Comparison of ENCODE assay signal across 9 cellular contexts in the genomic region with DNA sequence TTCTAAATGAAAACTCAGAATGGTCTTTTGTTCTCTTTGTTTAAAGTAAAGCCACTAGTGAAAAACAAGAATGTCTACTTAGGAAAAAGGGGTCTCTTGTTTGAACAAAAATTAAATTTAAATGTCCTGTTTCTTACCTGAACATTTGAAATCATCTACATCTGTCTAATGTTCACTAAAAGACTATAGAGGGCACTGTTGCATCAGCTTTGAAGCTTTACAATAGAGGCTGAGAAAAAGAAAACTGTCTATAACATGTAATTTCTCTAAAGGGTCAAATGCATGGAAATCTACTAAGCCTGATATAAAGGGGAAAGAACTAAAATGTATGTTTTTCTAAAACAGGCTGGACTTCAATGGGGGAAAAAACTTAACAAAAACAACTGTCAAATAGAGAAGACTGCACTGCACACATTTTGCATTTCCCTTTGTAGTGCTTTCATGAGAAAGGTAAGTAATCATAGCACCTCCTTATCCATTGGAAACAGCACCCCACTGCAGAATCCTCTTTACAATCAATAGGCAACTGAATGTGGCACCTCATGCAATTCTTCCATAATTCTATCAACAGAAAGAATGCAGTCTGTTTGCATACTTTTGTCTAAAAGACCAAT. TPM values are rescaled to one million over a fixed set of nuclear protein-coding genes. Genes with fewer than 3 reads are reported as not detected.
DNase-seq lines count a peak whose midpoint lies in the region; ATAC-seq and TF ChIP-seq lines count a peak whose summit lies in the region.
"Had no signal": no experiment of that assay in that cellular context is flagged by ENCODE, and none has a peak within 500 bp of the region (broad histone marks: within the 10 kb centered on the region; RNA-seq: fewer than 3 reads in every experiment).

No MANE protein-coding gene starts in this region.

- intact Hi-C loops in ascending aorta (cut with DNase I), result loop anchor here (5.0 to 10.0 kb wide), 5 partner anchors 215 to 1075 kb away; no protein-coding TSS in a partner anchor

- no peak overlapping the region for H3K4me3 ChIP-seq in GM12864 (ENCODE audit: low read depth, low read length)
- H3K4me3 ChIP-seq in HFF-Myc (replicated peaks; ENCODE audit: low read depth, low read length), result no peak overlapping the region
- H3K4me3 ChIP-seq in ascending aorta, result no peak overlapping the region
- no peak overlapping the region for H3K4me3 ChIP-seq in thoracic aorta

- TF ChIP-seq CTCF in GM12864 (IDR thresholded peaks at IDR 0.05; ENCODE audit: low read depth, low read length, missing control alignments), result peak; percentile 47
- peak; percentile 40 for TF ChIP-seq CTCF in HFF-Myc (IDR thresholded peaks at IDR 0.05; ENCODE audit: low read depth, low read length, missing control alignments)
- TF ChIP-seq CTCF in ascending aorta (IDR thresholded peaks at IDR 0.05), result peak; percentile 51 to 69 (median 59)
- TF ChIP-seq CTCF in thoracic aorta (IDR thresholded peaks at IDR 0.05), result peak; percentile 57

- ATAC-seq in thoracic aorta (ENCODE audit: insufficient number of reproducible peaks, low FRiP score, low read depth), result no peak

- H3K36me3 ChIP-seq in ascending aorta, result no peaks in the 10 kb centered on the region
- no peaks in the 10 kb centered on the region for H3K36me3 ChIP-seq in thoracic aorta

- no peaks in the 10 kb centered on the region for H3K27me3 ChIP-seq in ascending aorta
- no peaks in the 10 kb centered on the region for H3K27me3 ChIP-seq in thoracic aorta (replicated peaks; ENCODE audit: insufficient read depth)

- H3K9me3 ChIP-seq in ascending aorta (no peaks in the 10 kb centered on the region), thoracic aorta (no peaks in the 10 kb centered on the region)

- H3K4me1 ChIP-seq in ascending aorta (no peaks in the 10 kb centered on the region), thoracic aorta (ENCODE audit: control insufficient read depth in 1 of 2, low read depth in 2 of 2) (peaks cover 8 to 24% of the 10 kb centered on the region in 2 donors)

- DNase-seq in GM12864 (ENCODE audit: low read depth) (no peak), HFF-Myc (ENCODE audit: extremely low read depth, low read depth) (peak; percentile 55), NCI-H1694 (lab: John Stamatoyannopoulos, UW) (peak; percentile 6), ascending aorta (ENCODE audit: low spot score in 2 of 2) (no peak), iris pigment epithelial cell (ENCODE audit: low read depth) (peak; percentile 59), thoracic aorta (ENCODE audit: low spot score) (no peak), T-helper 9 cell (no peak)
- DNase-seq in activated effector memory CD4-positive, alpha-beta T cell treated with anti-CD3 and anti-CD28 coated beads, Interleukin-2, amount 50 U/mL, for 16 hours, result no peak
- DNase-seq: activated T-cell treated with anti-CD3 and anti-CD28 coated beads, Interleukin-2, amount 50 U/mL, for 72 hours had no signal

- H3K27ac ChIP-seq in ascending aorta (peak overlapping the region; percentile 16 to 42), thoracic aorta (no peak overlapping the region)

RNA-seq across cellular contexts. Expression of a gene that starts 26.3 kb away (rescaled TPM):
- total RNA-seq in ascending aorta (9.0 TPM), thoracic aorta (10 to 100 TPM; 11.5 to 34.8 TPM)

Comparison
In these comparisons a context has a peak if more than half of its experiments do, and no peak if none do; other contexts are left out.
1. DNase-seq: peak in HFF-Myc (single experiment), NCI-H1694 (single experiment) and iris pigment epithelial cell (single experiment); none in GM12864 (single experiment), ascending aorta (0 of 2), thoracic aorta (single experiment), activated effector memory CD4-positive, alpha-beta T cell treated with anti-CD3 and anti-CD28 coated beads, Interleukin-2, amount 50 U/mL, for 16 hours (single experiment) and T-helper 9 cell (single experiment).
2. H3K27ac ChIP-seq: peak in ascending aorta (2 of 2); none in thoracic aorta (0 of 2).
3. Peak in every context shown above with its lines, with median percentiles within 50 percentile points of each other: CTCF ChIP-seq.